1 cellular context compared by ENCODE assay signal in the genomic region with DNA sequence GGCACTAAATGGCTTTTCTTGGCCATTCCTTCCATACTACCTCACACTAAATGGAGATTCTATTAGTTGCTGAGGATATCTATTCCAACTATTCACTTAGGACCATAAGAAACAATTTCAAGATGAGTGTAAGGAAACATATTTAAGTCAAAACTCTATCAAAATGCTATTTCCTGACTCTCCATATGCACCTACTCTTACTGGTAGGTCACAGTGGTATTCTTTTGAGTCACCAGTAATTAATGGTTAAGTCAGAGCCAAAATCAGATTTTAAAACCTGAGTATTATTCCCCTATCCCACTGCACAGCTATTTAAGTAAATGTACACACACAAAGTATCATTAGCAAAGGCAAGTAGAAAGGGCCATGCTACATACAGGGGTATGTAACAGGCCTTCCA.
TF ChIP-seq lines count a peak whose summit lies in the region.

No MANE protein-coding gene starts in this region.

TF ChIP-seq in IMR-90, 13 proteins besides CTCF, POLR2A, EP300 and RAD21:
- TF ChIP-seq CHD1 (IDR thresholded peaks at IDR 0.05; ENCODE audit: low read depth, low read length) (no peak), BHLHE40 (IDR thresholded peaks at IDR 0.05; ENCODE audit: low read depth, low read length) (no peak), MAFK (IDR thresholded peaks at IDR 0.05; ENCODE audit: low read depth, low read length) (no peak), NFE2L2 (IDR thresholded peaks at IDR 0.05; ENCODE audit: low read depth, low read length) (no peak), CEBPB (IDR thresholded peaks at IDR 0.05; ENCODE audit: low read depth, low read length) (no peak), SMC3 (IDR thresholded peaks at IDR 0.05; ENCODE audit: low read depth, low read length) (no peak), MAZ (IDR thresholded peaks at IDR 0.05; ENCODE audit: borderline replicate concordance, low read depth, low read length) (no peak), RCOR1 (IDR thresholded peaks at IDR 0.05; ENCODE audit: insufficient replicate concordance, low read length) (no peak), RFX5 (IDR thresholded peaks at IDR 0.05; ENCODE audit: low read depth, low read length) (no peak), FOS (IDR thresholded peaks at IDR 0.05; ENCODE audit: low read depth, low read length) (no peak), MXI1 (IDR thresholded peaks at IDR 0.05; ENCODE audit: borderline replicate concordance, low read depth, low read length) (no peak)
- TF ChIP-seq, protein P1, sequence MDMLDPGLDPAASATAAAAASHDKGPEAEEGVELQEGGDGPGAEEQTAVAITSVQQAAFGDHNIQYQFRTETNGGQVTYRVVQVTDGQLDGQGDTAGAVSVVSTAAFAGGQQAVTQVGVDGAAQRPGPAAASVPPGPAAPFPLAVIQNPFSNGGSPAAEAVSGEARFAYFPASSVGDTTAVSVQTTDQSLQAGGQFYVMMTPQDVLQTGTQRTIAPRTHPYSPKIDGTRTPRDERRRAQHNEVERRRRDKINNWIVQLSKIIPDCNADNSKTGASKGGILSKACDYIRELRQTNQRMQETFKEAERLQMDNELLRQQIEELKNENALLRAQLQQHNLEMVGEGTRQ (IDR thresholded peaks at IDR 0.05; ENCODE audit: low read depth, low read length) = no peak
- TF ChIP-seq, protein P2, sequence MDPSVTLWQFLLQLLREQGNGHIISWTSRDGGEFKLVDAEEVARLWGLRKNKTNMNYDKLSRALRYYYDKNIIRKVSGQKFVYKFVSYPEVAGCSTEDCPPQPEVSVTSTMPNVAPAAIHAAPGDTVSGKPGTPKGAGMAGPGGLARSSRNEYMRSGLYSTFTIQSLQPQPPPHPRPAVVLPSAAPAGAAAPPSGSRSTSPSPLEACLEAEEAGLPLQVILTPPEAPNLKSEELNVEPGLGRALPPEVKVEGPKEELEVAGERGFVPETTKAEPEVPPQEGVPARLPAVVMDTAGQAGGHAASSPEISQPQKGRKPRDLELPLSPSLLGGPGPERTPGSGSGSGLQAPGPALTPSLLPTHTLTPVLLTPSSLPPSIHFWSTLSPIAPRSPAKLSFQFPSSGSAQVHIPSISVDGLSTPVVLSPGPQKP (IDR thresholded peaks at IDR 0.05; ENCODE audit: borderline replicate concordance, low read depth, low read length) = no peak
